ENCODE assay signal across 10 cellular contexts in genomic region chr6:150336299-150336698, GRCh38. TPM values are rescaled to one million over a fixed set of nuclear protein-coding genes. Genes with fewer than 3 reads are reported as not detected.
A peak's percentile ranks its signal among the peaks of the same experiment; 100 is the strongest.
DNase-seq lines count a peak whose midpoint lies in the region; ATAC-seq and FAIRE-seq lines count a peak whose summit lies in the region.
"Had no signal": no experiment of that assay in that cellular context is flagged by ENCODE, and none has a peak within 500 bp of the region (broad histone marks: within the 10 kb centered on the region; RNA-seq: fewer than 3 reads in every experiment).

No MANE protein-coding gene starts in this region.

- CTCF ChIA-PET in naive thymus-derived CD4-positive, alpha-beta T cell (lab: Charles Lee), result interaction anchor here (0.6 kb wide), 1 partner anchor 327 kb away, joined by 3 read pairs; no protein-coding TSS in a partner anchor

- POLR2A ChIA-PET in naive thymus-derived CD4-positive, alpha-beta T cell (lab: Charles Lee), result no interaction called here

- no peaks in the 10 kb centered on the region for H3K36me3 Mint-ChIP-seq in activated naive CD8-positive, alpha-beta T cell treated with anti-CD3 and anti-CD28 coated beads, Interleukin-2, amount 50 U/mL, for 24 hours (ENCODE audit: low read depth)
- no peaks in the 10 kb centered on the region for H3K36me3 Mint-ChIP-seq in activated naive CD8-positive, alpha-beta T cell treated with anti-CD3 and anti-CD28 coated beads for 36 hours
- H3K36me3 Mint-ChIP-seq in immature natural killer cell, result no peaks in the 10 kb centered on the region
- H3K36me3 Mint-ChIP-seq in naive thymus-derived CD4-positive, alpha-beta T cell, result no peaks in the 10 kb centered on the region

- no peaks in the 10 kb centered on the region for H3K4me1 ChIP-seq in naive thymus-derived CD4-positive, alpha-beta T cell (ENCODE audit: control insufficient read depth in 2 of 2, insufficient read depth in 2 of 2, low read length in 2 of 2)

- H3K27me3 ChIP-seq in MG63, result no peaks in the 10 kb centered on the region
- no peaks in the 10 kb centered on the region for H3K27me3 ChIP-seq in naive thymus-derived CD4-positive, alpha-beta T cell (ENCODE audit: control insufficient read depth in 2 of 2, insufficient read depth in 2 of 2, low read length in 2 of 2)

- H3K9me3 ChIP-seq in MG63, result no peaks in the 10 kb centered on the region
- no peaks in the 10 kb centered on the region for H3K9me3 ChIP-seq in naive thymus-derived CD4-positive, alpha-beta T cell (ENCODE audit: control insufficient read depth in 2 of 3, low read length in 3 of 3)

- H3K9me3 Mint-ChIP-seq in activated naive CD8-positive, alpha-beta T cell treated with anti-CD3 and anti-CD28 coated beads, Interleukin-2, amount 50 U/mL, for 24 hours, result no peaks in the 10 kb centered on the region
- no peaks in the 10 kb centered on the region for H3K9me3 Mint-ChIP-seq in activated naive CD8-positive, alpha-beta T cell treated with anti-CD3 and anti-CD28 coated beads for 36 hours
- H3K9me3 Mint-ChIP-seq in immature natural killer cell, result no peaks in the 10 kb centered on the region
- peaks cover 0 to 6% (median 0%) of the 10 kb centered on the region in 11 donors for H3K9me3 Mint-ChIP-seq in naive thymus-derived CD4-positive, alpha-beta T cell

- H3K27me3 Mint-ChIP-seq in activated naive CD8-positive, alpha-beta T cell treated with anti-CD3 and anti-CD28 coated beads, Interleukin-2, amount 50 U/mL, for 24 hours, result peaks cover 14% of the 10 kb centered on the region
- H3K27me3 Mint-ChIP-seq in activated naive CD8-positive, alpha-beta T cell treated with anti-CD3 and anti-CD28 coated beads for 36 hours, result peaks cover 15% of the 10 kb centered on the region
- peaks cover 0 to 6% (median 2%) of the 10 kb centered on the region in 3 donors for H3K27me3 Mint-ChIP-seq in immature natural killer cell (ENCODE audit: low read depth in 3 of 3)
- H3K27me3 Mint-ChIP-seq in naive thymus-derived CD4-positive, alpha-beta T cell, result peaks cover 3 to 17% (median 11%) of the 10 kb centered on the region in 5 donors

- no peak for FAIRE-seq in urothelium cell line (lab: Jason Lieb, UNC)

- no peak for DNase-seq in activated naive CD8-positive, alpha-beta T cell treated with anti-CD3 and anti-CD28 coated beads, Interleukin-2, amount 50 U/mL, for 24 hours
- no peak for DNase-seq in activated naive CD8-positive, alpha-beta T cell treated with anti-CD3 and anti-CD28 coated beads for 36 hours
- DNase-seq in MG63 (peak; percentile 34), dermis microvascular lymphatic vessel endothelial cell (ENCODE audit: low read depth in 2 of 2) (peak; percentile 12 to 67), urothelium cell line (ENCODE audit: low spot score) (peak; percentile 43), immature natural killer cell (no peak)
- DNase-seq in naive thymus-derived CD4-positive, alpha-beta T cell, result no peak
- DNase-seq: activated CD4-positive, CD25-positive, alpha-beta regulatory T cell; NCI-H526 treated with DMSO at 0.1 percent for 48 hours had no signal

- H3K27ac Mint-ChIP-seq in activated naive CD8-positive, alpha-beta T cell treated with anti-CD3 and anti-CD28 coated beads, Interleukin-2, amount 50 U/mL, for 24 hours, result no peak overlapping the region
- no peak overlapping the region for H3K27ac Mint-ChIP-seq in activated naive CD8-positive, alpha-beta T cell treated with anti-CD3 and anti-CD28 coated beads for 36 hours
- H3K27ac Mint-ChIP-seq in immature natural killer cell, result no peak overlapping the region
- no peak overlapping the region for H3K27ac Mint-ChIP-seq in naive thymus-derived CD4-positive, alpha-beta T cell

- H3K27ac ChIP-seq in naive thymus-derived CD4-positive, alpha-beta T cell (ENCODE audit: low read depth, low read length), result no peak overlapping the region

- H3K4me1 Mint-ChIP-seq in activated naive CD8-positive, alpha-beta T cell treated with anti-CD3 and anti-CD28 coated beads, Interleukin-2, amount 50 U/mL, for 24 hours, result no peaks in the 10 kb centered on the region
- H3K4me1 Mint-ChIP-seq in activated naive CD8-positive, alpha-beta T cell treated with anti-CD3 and anti-CD28 coated beads for 36 hours, result no peaks in the 10 kb centered on the region
- H3K4me1 Mint-ChIP-seq in immature natural killer cell, result no peaks in the 10 kb centered on the region
- H3K4me1 Mint-ChIP-seq in naive thymus-derived CD4-positive, alpha-beta T cell, result no peaks in the 10 kb centered on the region

- ATAC-seq in activated naive CD8-positive, alpha-beta T cell treated with anti-CD3 and anti-CD28 coated beads, Interleukin-2, amount 50 U/mL, for 24 hours, result peak; percentile 59
- ATAC-seq in GM19395 (IDR thresholded peaks at IDR 0.05; ENCODE audit: unreplicated experiment), result no peak
- no peak for ATAC-seq in naive thymus-derived CD4-positive, alpha-beta T cell

- H3K4me3 ChIP-seq in MG63, result no peak overlapping the region
- no peak overlapping the region for H3K4me3 ChIP-seq in naive thymus-derived CD4-positive, alpha-beta T cell (ENCODE audit: low read length)

- H3K36me3 ChIP-seq in MG63, result no peaks in the 10 kb centered on the region
- no peaks in the 10 kb centered on the region for H3K36me3 ChIP-seq in naive thymus-derived CD4-positive, alpha-beta T cell (ENCODE audit: control insufficient read depth in 2 of 3, insufficient read depth in 3 of 3, low read length in 3 of 3)

- intact Hi-C loops in naive thymus-derived CD4-positive, alpha-beta T cell (cut with micrococcal nuclease), result loop anchor here in 1 of 2 donors (10.0 kb wide), 1 partner anchor 401 kb away; no protein-coding TSS in a partner anchor

- no peak overlapping the region for H3K4me3 Mint-ChIP-seq in activated naive CD8-positive, alpha-beta T cell treated with anti-CD3 and anti-CD28 coated beads, Interleukin-2, amount 50 U/mL, for 24 hours
- H3K4me3 Mint-ChIP-seq in activated naive CD8-positive, alpha-beta T cell treated with anti-CD3 and anti-CD28 coated beads for 36 hours, result no peak overlapping the region
- no peak overlapping the region for H3K4me3 Mint-ChIP-seq in immature natural killer cell
- H3K4me3 Mint-ChIP-seq in naive thymus-derived CD4-positive, alpha-beta T cell, result no peak overlapping the region

RNA-seq across cellular contexts. Expression of gene IYD, which starts 32.5 kb away (rescaled TPM):
- not detected for total RNA-seq in activated naive CD8-positive, alpha-beta T cell treated with anti-CD3 and anti-CD28 coated beads for 36 hours
- 0.03 TPM in 1 of 2 replicates, not detected in the other for total RNA-seq in MG63 (2014; rRNA removed; shearing (Covaris generic); ENCODE audit: low replicate concordance)
- not detected in 2 replicates for total RNA-seq in dermis microvascular lymphatic vessel endothelial cell
- polyA plus RNA-seq in immature natural killer cell, result not detected
- total RNA-seq in naive thymus-derived CD4-positive, alpha-beta T cell, result not detected
- not detected for polyA plus RNA-seq in naive thymus-derived CD4-positive, alpha-beta T cell

Comparison
In these comparisons a context has a peak if more than half of its experiments do, and no peak if none do; other contexts are left out.
1. DNase-seq: peak in MG63 (single experiment), dermis microvascular lymphatic vessel endothelial cell (2 of 2) and urothelium cell line (single experiment); none in activated naive CD8-positive, alpha-beta T cell treated with anti-CD3 and anti-CD28 coated beads, Interleukin-2, amount 50 U/mL, for 24 hours (single experiment), activated naive CD8-positive, alpha-beta T cell treated with anti-CD3 and anti-CD28 coated beads for 36 hours (single experiment), immature natural killer cell (0 of 3) and naive thymus-derived CD4-positive, alpha-beta T cell (0 of 9).